Comparison of ENCODE assay signal across 1 cellular context in genomic region chr2:200443376-200443775, GRCh38.
TF ChIP-seq lines count a peak whose summit lies in the region.

No MANE protein-coding gene starts in this region.

TF ChIP-seq in HepG2, 621 proteins besides CTCF, POLR2A, EP300 and RAD21 (continued from another document):
- TF ChIP-seq ZNF281 (CRISPR knock-in tag; IDR thresholded peaks at IDR 0.05; ENCODE audit: borderline replicate concordance) (no peak), RBM22 (optimal IDR thresholded peaks at IDR 0.05; ENCODE audit: low read length) (peak; percentile 16)
